ENCODE assay signal across 1 cellular context in the genomic region with DNA sequence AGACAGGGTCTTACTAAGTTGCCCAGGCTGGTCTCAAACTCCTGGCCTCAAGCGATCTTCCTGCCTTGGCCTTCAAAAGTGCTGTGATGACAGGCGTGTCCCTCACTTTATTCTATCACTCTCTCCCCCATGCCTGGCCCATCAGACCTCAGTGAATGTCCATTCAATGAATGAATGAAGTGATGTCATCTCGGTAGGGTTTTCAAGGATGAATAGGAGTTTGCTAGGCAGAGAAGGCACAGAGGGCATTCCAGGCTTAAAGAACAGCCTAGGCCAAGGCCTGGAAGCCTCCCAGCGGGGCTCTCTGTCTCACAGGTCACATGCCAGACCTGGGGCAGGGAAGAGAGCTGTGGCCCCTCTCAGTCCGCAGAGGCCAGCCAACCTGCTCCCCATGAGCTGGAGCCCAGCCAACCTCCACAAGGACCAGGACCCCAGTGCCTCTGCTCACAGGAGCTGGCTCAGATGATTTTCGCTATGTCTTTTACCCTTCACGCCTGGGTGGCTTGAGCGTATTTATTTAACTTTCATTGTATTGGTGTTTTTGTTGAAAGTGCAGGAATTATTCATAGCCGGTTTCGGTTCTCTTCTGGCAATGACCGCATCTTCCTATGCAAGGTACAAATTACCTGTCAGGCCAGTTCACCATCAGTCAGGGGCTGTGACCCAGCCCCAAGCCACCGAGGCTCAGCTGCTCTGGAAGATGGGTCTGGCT.
TF ChIP-seq lines count a peak whose summit lies in the region.

No MANE protein-coding gene starts in this region.

TF ChIP-seq in SK-N-SH, 30 proteins besides CTCF, POLR2A, EP300 and RAD21 (continued from another document):
- TF ChIP-seq, protein P1, sequence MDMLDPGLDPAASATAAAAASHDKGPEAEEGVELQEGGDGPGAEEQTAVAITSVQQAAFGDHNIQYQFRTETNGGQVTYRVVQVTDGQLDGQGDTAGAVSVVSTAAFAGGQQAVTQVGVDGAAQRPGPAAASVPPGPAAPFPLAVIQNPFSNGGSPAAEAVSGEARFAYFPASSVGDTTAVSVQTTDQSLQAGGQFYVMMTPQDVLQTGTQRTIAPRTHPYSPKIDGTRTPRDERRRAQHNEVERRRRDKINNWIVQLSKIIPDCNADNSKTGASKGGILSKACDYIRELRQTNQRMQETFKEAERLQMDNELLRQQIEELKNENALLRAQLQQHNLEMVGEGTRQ (IDR thresholded peaks at IDR 0.05; ENCODE audit: borderline replicate concordance, low read depth, low read length), result no peak
- no peak for TF ChIP-seq SMC3 (IDR thresholded peaks at IDR 0.05; ENCODE audit: low read depth, low read length)
- TF ChIP-seq MEF2A (IDR thresholded peaks at IDR 0.05; ENCODE audit: borderline replicate concordance, low read depth), result no peak
TF ChIP-seq in SK-N-SH: peak in this region for 0.
